ENCODE assay signal across 2 cellular contexts in the genomic region with DNA sequence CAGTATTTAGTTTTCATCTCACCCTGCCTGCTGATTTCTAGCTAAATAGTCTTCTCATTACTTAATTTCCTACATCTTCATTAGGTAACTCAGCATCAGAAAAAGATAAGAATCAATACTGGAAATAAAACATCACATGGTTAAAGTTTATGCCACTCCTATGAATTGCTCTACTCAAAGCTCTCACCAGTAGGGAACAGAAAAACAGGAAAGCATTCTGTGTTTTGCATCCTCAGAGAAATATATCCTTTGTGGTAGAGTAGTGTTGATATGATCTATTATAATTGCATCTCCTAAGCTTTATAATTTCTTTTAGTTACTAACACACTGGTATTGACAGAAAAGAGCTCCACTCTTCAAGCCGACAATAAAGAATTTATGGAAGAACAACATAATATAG.
TF ChIP-seq lines count a peak whose summit lies in the region.

No MANE protein-coding gene starts in this region.

TF ChIP-seq in GM12878, 131 proteins besides CTCF, POLR2A, EP300 and RAD21 (continues in another document):
- no peak for TF ChIP-seq NR2F1 (conservative IDR thresholded peaks at IDR 0.05)
- no peak for TF ChIP-seq CHD4 (IDR thresholded peaks at IDR 0.05)
- no peak for TF ChIP-seq NR2C2 (IDR thresholded peaks at IDR 0.05; ENCODE audit: borderline replicate concordance, control insufficient read depth, insufficient read length, low read depth)
- TF ChIP-seq TCF12 (IDR thresholded peaks at IDR 0.05; ENCODE audit: low read depth, low read length), result no peak
- TF ChIP-seq HDAC6 (IDR thresholded peaks at IDR 0.05; ENCODE audit: unreplicated experiment), result no peak
- TF ChIP-seq, protein P1, sequence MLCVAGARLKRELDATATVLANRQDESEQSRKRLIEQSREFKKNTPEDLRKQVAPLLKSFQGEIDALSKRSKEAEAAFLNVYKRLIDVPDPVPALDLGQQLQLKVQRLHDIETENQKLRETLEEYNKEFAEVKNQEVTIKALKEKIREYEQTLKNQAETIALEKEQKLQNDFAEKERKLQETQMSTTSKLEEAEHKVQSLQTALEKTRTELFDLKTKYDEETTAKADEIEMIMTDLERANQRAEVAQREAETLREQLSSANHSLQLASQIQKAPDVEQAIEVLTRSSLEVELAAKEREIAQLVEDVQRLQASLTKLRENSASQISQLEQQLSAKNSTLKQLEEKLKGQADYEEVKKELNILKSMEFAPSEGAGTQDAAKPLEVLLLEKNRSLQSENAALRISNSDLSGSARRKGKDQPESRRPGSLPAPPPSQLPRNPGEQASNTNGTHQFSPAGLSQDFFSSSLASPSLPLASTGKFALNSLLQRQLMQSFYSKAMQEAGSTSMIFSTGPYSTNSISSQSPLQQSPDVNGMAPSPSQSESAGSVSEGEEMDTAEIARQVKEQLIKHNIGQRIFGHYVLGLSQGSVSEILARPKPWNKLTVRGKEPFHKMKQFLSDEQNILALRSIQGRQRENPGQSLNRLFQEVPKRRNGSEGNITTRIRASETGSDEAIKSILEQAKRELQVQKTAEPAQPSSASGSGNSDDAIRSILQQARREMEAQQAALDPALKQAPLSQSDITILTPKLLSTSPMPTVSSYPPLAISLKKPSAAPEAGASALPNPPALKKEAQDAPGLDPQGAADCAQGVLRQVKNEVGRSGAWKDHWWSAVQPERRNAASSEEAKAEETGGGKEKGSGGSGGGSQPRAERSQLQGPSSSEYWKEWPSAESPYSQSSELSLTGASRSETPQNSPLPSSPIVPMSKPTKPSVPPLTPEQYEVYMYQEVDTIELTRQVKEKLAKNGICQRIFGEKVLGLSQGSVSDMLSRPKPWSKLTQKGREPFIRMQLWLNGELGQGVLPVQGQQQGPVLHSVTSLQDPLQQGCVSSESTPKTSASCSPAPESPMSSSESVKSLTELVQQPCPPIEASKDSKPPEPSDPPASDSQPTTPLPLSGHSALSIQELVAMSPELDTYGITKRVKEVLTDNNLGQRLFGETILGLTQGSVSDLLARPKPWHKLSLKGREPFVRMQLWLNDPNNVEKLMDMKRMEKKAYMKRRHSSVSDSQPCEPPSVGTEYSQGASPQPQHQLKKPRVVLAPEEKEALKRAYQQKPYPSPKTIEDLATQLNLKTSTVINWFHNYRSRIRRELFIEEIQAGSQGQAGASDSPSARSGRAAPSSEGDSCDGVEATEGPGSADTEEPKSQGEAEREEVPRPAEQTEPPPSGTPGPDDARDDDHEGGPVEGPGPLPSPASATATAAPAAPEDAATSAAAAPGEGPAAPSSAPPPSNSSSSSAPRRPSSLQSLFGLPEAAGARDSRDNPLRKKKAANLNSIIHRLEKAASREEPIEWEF (IDR thresholded peaks at IDR 0.05; ENCODE audit: insufficient replicate concordance, low read depth, low read length), result no peak
- TF ChIP-seq, protein P2, sequence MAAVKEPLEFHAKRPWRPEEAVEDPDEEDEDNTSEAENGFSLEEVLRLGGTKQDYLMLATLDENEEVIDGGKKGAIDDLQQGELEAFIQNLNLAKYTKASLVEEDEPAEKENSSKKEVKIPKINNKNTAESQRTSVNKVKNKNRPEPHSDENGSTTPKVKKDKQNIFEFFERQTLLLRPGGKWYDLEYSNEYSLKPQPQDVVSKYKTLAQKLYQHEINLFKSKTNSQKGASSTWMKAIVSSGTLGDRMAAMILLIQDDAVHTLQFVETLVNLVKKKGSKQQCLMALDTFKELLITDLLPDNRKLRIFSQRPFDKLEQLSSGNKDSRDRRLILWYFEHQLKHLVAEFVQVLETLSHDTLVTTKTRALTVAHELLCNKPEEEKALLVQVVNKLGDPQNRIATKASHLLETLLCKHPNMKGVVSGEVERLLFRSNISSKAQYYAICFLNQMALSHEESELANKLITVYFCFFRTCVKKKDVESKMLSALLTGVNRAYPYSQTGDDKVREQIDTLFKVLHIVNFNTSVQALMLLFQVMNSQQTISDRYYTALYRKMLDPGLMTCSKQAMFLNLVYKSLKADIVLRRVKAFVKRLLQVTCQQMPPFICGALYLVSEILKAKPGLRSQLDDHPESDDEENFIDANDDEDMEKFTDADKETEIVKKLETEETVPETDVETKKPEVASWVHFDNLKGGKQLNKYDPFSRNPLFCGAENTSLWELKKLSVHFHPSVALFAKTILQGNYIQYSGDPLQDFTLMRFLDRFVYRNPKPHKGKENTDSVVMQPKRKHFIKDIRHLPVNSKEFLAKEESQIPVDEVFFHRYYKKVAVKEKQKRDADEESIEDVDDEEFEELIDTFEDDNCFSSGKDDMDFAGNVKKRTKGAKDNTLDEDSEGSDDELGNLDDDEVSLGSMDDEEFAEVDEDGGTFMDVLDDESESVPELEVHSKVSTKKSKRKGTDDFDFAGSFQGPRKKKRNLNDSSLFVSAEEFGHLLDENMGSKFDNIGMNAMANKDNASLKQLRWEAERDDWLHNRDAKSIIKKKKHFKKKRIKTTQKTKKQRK (IDR thresholded peaks at IDR 0.05; ENCODE audit: low read depth, low read length), result no peak
- no peak for TF ChIP-seq CBFB (IDR thresholded peaks at IDR 0.05; ENCODE audit: low read depth)
- TF ChIP-seq ZNF24 (IDR thresholded peaks at IDR 0.05), result no peak
- no peak for TF ChIP-seq ATF2 (IDR thresholded peaks at IDR 0.05; ENCODE audit: low read length)
- TF ChIP-seq, protein P3, sequence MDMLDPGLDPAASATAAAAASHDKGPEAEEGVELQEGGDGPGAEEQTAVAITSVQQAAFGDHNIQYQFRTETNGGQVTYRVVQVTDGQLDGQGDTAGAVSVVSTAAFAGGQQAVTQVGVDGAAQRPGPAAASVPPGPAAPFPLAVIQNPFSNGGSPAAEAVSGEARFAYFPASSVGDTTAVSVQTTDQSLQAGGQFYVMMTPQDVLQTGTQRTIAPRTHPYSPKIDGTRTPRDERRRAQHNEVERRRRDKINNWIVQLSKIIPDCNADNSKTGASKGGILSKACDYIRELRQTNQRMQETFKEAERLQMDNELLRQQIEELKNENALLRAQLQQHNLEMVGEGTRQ (IDR thresholded peaks at IDR 0.05; ENCODE audit: borderline replicate concordance, low read depth, low read length), result no peak
- TF ChIP-seq HCFC1 (IDR thresholded peaks at IDR 0.05; ENCODE audit: low read length), result no peak

TF ChIP-seq in endothelial cell of umbilical vein, 7 proteins besides CTCF, POLR2A, EP300 and RAD21:
- TF ChIP-seq GATA2 (IDR thresholded peaks at IDR 0.05; ENCODE audit: insufficient read depth, insufficient read length, low read depth, low read length) (no peak), FOS (IDR thresholded peaks at IDR 0.05; ENCODE audit: borderline replicate concordance, insufficient read depth, low read length) (no peak), EZH2 (IDR thresholded peaks at IDR 0.05; ENCODE audit: borderline replicate concordance, low read depth, low read length, severe bottlenecking) (no peak), POLR2AphosphoS5 (IDR thresholded peaks at IDR 0.05; ENCODE audit: insufficient read depth, low read depth, low read length) (no peak), JUN (IDR thresholded peaks at IDR 0.05; ENCODE audit: borderline replicate concordance, insufficient read depth, insufficient read length, low read depth) (no peak), MYC (IDR thresholded peaks at IDR 0.05; ENCODE audit: low read depth, low read length) (no peak)
- TF ChIP-seq, protein P4, sequence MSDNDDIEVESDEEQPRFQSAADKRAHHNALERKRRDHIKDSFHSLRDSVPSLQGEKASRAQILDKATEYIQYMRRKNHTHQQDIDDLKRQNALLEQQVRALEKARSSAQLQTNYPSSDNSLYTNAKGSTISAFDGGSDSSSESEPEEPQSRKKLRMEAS (IDR thresholded peaks at IDR 0.05; ENCODE audit: insufficient read depth, insufficient read length), result no peak
